ENCODE assay signal across 8 cellular contexts in genomic region chr2:174336403-174337336, GRCh38. TPM values are rescaled to one million over a fixed set of nuclear protein-coding genes. Genes with fewer than 3 reads are reported as not detected.
DNase-seq lines count a peak whose midpoint lies in the region; ATAC-seq, FAIRE-seq and TF ChIP-seq lines count a peak whose summit lies in the region.

No MANE protein-coding gene starts in this region.

- no peak for TF ChIP-seq POLR2A in GM12892 (IDR thresholded peaks at IDR 0.05; ENCODE audit: low read depth, low read length)
- no peak for TF ChIP-seq POLR2A in tibial nerve (IDR thresholded peaks at IDR 0.05)

- peak overlapping the region; percentile 37 for H2AK5ac ChIP-seq in neuronal stem cell (ENCODE audit: low read depth, low read length)

- H3K9me3 Mint-ChIP-seq in T-cell = no peaks in the 10 kb centered on the region
- no peaks in the 10 kb centered on the region for H3K9me3 Mint-ChIP-seq in endothelial cell (ENCODE audit: unreplicated experiment)

- H2BK12ac ChIP-seq in neuronal stem cell (ENCODE audit: low read length) = peak overlapping the region; percentile 94

- WGBS in neuronal stem cell (ENCODE audit: extremely low coverage in 2 of 2, insufficient read length in 2 of 2, insufficient replicate concordance in 1 of 2), 2 donors = no CpG with 5 or more reads among the region's 113 CpGs
- 3 to 4% methylated on average over 26 to 80 of the region's 113 CpGs for WGBS in tibial nerve, 2 donors

- H3K27me3 Mint-ChIP-seq in T-cell (peaks cover 60 to 68% of the 10 kb centered on the region in 2 donors), endothelial cell (ENCODE audit: unreplicated experiment) (peaks cover 34% of the 10 kb centered on the region)

- TF ChIP-seq CTCF in endothelial cell (IDR thresholded peaks at IDR 0.05; ENCODE audit: unreplicated experiment) (no peak), tibial nerve (IDR thresholded peaks at IDR 0.05) (peak in 2 of 5 experiments; percentile 7 to 11)

- H2AFZ ChIP-seq in ACC112 (ENCODE audit: low read length, unreplicated experiment) (no peak overlapping the region), Karpas-422 (ENCODE audit: low read length) (0 out of 2 replicates have a peak overlapping the region, but pooled peaks have one; percentile 62), neuronal stem cell (ENCODE audit: low read length) (peak overlapping the region; percentile 88)

- FAIRE-seq in GM12892 (lab: Jason Lieb, UNC) = peak; percentile 21

- H3K27ac ChIP-seq in ACC112 (ENCODE audit: low read depth, low read length) = no peak overlapping the region
- no peak overlapping the region for H3K27ac ChIP-seq in Karpas-422 (ENCODE audit: low read length)
- no peak overlapping the region for H3K27ac ChIP-seq in neuronal stem cell (replicated peaks; ENCODE audit: low read length)
- H3K27ac ChIP-seq in tibial nerve = no peak overlapping the region

- no peaks in the 10 kb centered on the region for H3K79me2 ChIP-seq in ACC112 (ENCODE audit: control insufficient read depth, insufficient read depth, low read length, unreplicated experiment)
- H3K79me2 ChIP-seq in Karpas-422 (ENCODE audit: low read length) = no peaks in the 10 kb centered on the region

- POLR2A ChIA-PET in T-cell (lab: Charles Lee) = interaction anchor here in 1 of 2 donors (0.5 to 0.7 kb wide), 2 partner anchors 27 to 371 kb away, joined by 3 to 4 read pairs; no protein-coding TSS in a partner anchor

- H3K27ac Mint-ChIP-seq in T-cell = no peak overlapping the region
- no peak overlapping the region for H3K27ac Mint-ChIP-seq in endothelial cell (ENCODE audit: unreplicated experiment)

- no peaks in the 10 kb centered on the region for H3K9me3 ChIP-seq in Karpas-422 (ENCODE audit: low read length)
- no peaks in the 10 kb centered on the region for H3K9me3 ChIP-seq in neuronal stem cell (replicated peaks in 1 of 2; ENCODE audit: control insufficient read depth in 2 of 2, insufficient read depth in 1 of 2, low read depth in 1 of 2, low read length in 2 of 2)
- no peaks in the 10 kb centered on the region for H3K9me3 ChIP-seq in tibial nerve

- no peak overlapping the region for H2BK120ac ChIP-seq in neuronal stem cell (ENCODE audit: low read depth, low read length)

- no peaks in the 10 kb centered on the region for H3K36me3 ChIP-seq in ACC112 (ENCODE audit: insufficient read depth, low read length)
- no peaks in the 10 kb centered on the region for H3K36me3 ChIP-seq in Karpas-422 (ENCODE audit: insufficient read depth, low read length)
- peaks cover 0 to 12% of the 10 kb centered on the region in 2 donors for H3K36me3 ChIP-seq in neuronal stem cell (replicated peaks in 1 of 2; ENCODE audit: control insufficient read depth in 2 of 2, insufficient read depth in 2 of 2, low read length in 2 of 2)
- H3K36me3 ChIP-seq in tibial nerve = no peaks in the 10 kb centered on the region

- H3K9me2 ChIP-seq in Karpas-422 (replicated peaks; ENCODE audit: insufficient read depth, low read length) = no peaks in the 10 kb centered on the region

- peaks cover 1% of the 10 kb centered on the region for H3K4me1 ChIP-seq in ACC112 (ENCODE audit: control insufficient read depth, insufficient read depth, low read length, unreplicated experiment)
- peaks cover 61% of the 10 kb centered on the region for H3K4me1 ChIP-seq in Karpas-422 (ENCODE audit: low read length)
- peaks cover 21 to 26% of the 10 kb centered on the region in 2 donors for H3K4me1 ChIP-seq in neuronal stem cell (ENCODE audit: control insufficient read depth in 2 of 2, insufficient read depth in 1 of 2, low read depth in 1 of 2, low read length in 2 of 2)
- H3K4me1 ChIP-seq in tibial nerve = peaks cover 0 to 79% (median 44%) of the 10 kb centered on the region in 4 donors

- H3K4me3 Mint-ChIP-seq in T-cell (peak overlapping the region; percentile 36 to 70 (median 54)), endothelial cell (ENCODE audit: unreplicated experiment) (peak overlapping the region; percentile 42)

- peak overlapping the region; percentile 71 for H3K4me3 ChIP-seq in ACC112 (ENCODE audit: low read depth, low read length)
- H3K4me3 ChIP-seq in Karpas-422 (ENCODE audit: low read length) = peak overlapping the region; percentile 67
- H3K4me3 ChIP-seq in neuronal stem cell (ENCODE audit: low read length in 2 of 2) = peak overlapping the region; percentile 74 to 76
- H3K4me3 ChIP-seq in tibial nerve = peak overlapping the region in 2 of 4 donors; percentile 26 to 39

- peak overlapping the region; percentile 96 for H3K18ac ChIP-seq in neuronal stem cell (ENCODE audit: low read length)

- CTCF ChIA-PET in T-cell (lab: Charles Lee) = no interaction called here

- H3K27me3 ChIP-seq in ACC112 (ENCODE audit: insufficient read depth, low read length) (peaks cover 94% of the 10 kb centered on the region), Karpas-422 (ENCODE audit: low read length) (no peaks in the 10 kb centered on the region), neuronal stem cell (ENCODE audit: control insufficient read depth in 3 of 3, insufficient read depth in 3 of 3, low read depth in 1 of 3, low read length in 3 of 3) (peaks cover 30 to 77% (median 47%) of the 10 kb centered on the region in 3 experiments), tibial nerve (peaks cover 27 to 99% of the 10 kb centered on the region in 2 donors)

- H3K4ac ChIP-seq in neuronal stem cell (ENCODE audit: low read length) = no peak overlapping the region

- DNase-seq in GM12892 (ENCODE audit: insufficient read length) = no peak
- peak; percentile 71 for DNase-seq in Karpas-422
- DNase-seq in T-cell = peak in 6 of 34 experiments; percentile 32 to 54 (median 42)
- DNase-seq in endothelial cell (ENCODE audit: low spot score) = peak; percentile 67
- DNase-seq in neuronal stem cell (ENCODE audit: low spot score) = peak; percentile 67
- no peak for DNase-seq in tibial nerve (ENCODE audit: low spot score in 2 of 2)

- no peaks in the 10 kb centered on the region for H3K79me1 ChIP-seq in neuronal stem cell (ENCODE audit: low read depth, low read length)

- no peak for TF ChIP-seq EP300 in tibial nerve (IDR thresholded peaks at IDR 0.05)

- H2BK5ac ChIP-seq in neuronal stem cell (ENCODE audit: low read length) = peak overlapping the region; percentile 39

- peaks cover 35 to 51% (median 50%) of the 10 kb centered on the region in 3 donors for H3K4me1 Mint-ChIP-seq in T-cell
- peaks cover 39% of the 10 kb centered on the region for H3K4me1 Mint-ChIP-seq in endothelial cell (ENCODE audit: unreplicated experiment)

- no peak overlapping the region for H4K91ac ChIP-seq in neuronal stem cell (ENCODE audit: low read depth, low read length, poor library complexity)

- no peaks in the 10 kb centered on the region for H4K20me1 ChIP-seq in Karpas-422 (ENCODE audit: insufficient read depth, low read depth, low read length)

- no peak overlapping the region for H2BK15ac ChIP-seq in neuronal stem cell (ENCODE audit: low read length)

- H4K8ac ChIP-seq in neuronal stem cell (ENCODE audit: low read depth, low read length) = no peak overlapping the region

- H3K9ac ChIP-seq in Karpas-422 (ENCODE audit: low read length) (peak overlapping the region; percentile 61), neuronal stem cell (ENCODE audit: low read depth, low read length, poor library complexity) (peak overlapping the region; percentile 70)

- H3K23ac ChIP-seq in neuronal stem cell (ENCODE audit: low read depth, low read length, poor library complexity) = peak overlapping the region; percentile 80

- peak overlapping the region; percentile 68 for H3K4me2 ChIP-seq in Karpas-422 (ENCODE audit: low read depth, low read length, poor library complexity, severe bottlenecking)
- H3K4me2 ChIP-seq in neuronal stem cell (ENCODE audit: insufficient read depth, low read length, poor library complexity, severe bottlenecking) = peak overlapping the region; percentile 91

- peak overlapping the region; percentile 38 for H3K14ac ChIP-seq in neuronal stem cell (ENCODE audit: low read length)

- H3K36me3 Mint-ChIP-seq in T-cell = no peaks in the 10 kb centered on the region
- peaks cover 8% of the 10 kb centered on the region for H3K36me3 Mint-ChIP-seq in endothelial cell (ENCODE audit: low read depth, unreplicated experiment)

- ATAC-seq in T-cell (replicated peaks in 1 of 4) (peak; percentile 47 to 61 (median 55)), HG02870 (IDR thresholded peaks at IDR 0.05; ENCODE audit: unreplicated experiment) (no peak)

RNA-seq across cellular contexts. Expression of gene SP9, which starts 1.9 kb away (rescaled TPM):
- not detected for polyA plus RNA-seq in GM12892 (2012; ENCODE audit: missing spikeins)
- total RNA-seq in Karpas-422 (2014; rRNA removed; shearing (Covaris generic); ENCODE audit: low replicate concordance) = not detected in 2 replicates
- total RNA-seq in T-cell = not detected
- total RNA-seq in endothelial cell (ENCODE audit: unreplicated experiment) = 0.31 TPM
- polyA plus RNA-seq in neuronal stem cell (2013, experiment 1 of 2) = 0.11 TPM
- 0.10 TPM for polyA plus RNA-seq in neuronal stem cell (2013, experiment 2 of 2)
- not detected for total RNA-seq in tibial nerve

RNA-seq across cellular contexts. Expression of gene SCRN3, which starts 58.9 kb away (rescaled TPM):
- polyA plus RNA-seq in GM12892 (2012; ENCODE audit: missing spikeins) = 12.8 TPM
- 29.0 and 47.4 TPM in 2 replicates for total RNA-seq in Karpas-422 (2014; rRNA removed; shearing (Covaris generic); ENCODE audit: low replicate concordance)
- total RNA-seq in T-cell (10 to 100 TPM; 11.3 to 17.9 (median 14.8) TPM), endothelial cell (ENCODE audit: unreplicated experiment) (21.1 TPM), tibial nerve (10 to 100 TPM; 13.5 to 32.0 (median 20.7) TPM)
- 14.3 TPM for polyA plus RNA-seq in neuronal stem cell (2013, experiment 1 of 2)
- polyA plus RNA-seq in neuronal stem cell (2013, experiment 2 of 2) = 13.9 TPM

Comparison
In these comparisons a context has a peak if more than half of its experiments do, and no peak if none do; other contexts are left out.
1. DNase-seq: peak in Karpas-422 (single experiment), endothelial cell (single experiment) and neuronal stem cell (single experiment); none in GM12892 (single experiment) and tibial nerve (0 of 2).